Comparison of ENCODE assay signal across 1 cellular context in the genomic region with DNA sequence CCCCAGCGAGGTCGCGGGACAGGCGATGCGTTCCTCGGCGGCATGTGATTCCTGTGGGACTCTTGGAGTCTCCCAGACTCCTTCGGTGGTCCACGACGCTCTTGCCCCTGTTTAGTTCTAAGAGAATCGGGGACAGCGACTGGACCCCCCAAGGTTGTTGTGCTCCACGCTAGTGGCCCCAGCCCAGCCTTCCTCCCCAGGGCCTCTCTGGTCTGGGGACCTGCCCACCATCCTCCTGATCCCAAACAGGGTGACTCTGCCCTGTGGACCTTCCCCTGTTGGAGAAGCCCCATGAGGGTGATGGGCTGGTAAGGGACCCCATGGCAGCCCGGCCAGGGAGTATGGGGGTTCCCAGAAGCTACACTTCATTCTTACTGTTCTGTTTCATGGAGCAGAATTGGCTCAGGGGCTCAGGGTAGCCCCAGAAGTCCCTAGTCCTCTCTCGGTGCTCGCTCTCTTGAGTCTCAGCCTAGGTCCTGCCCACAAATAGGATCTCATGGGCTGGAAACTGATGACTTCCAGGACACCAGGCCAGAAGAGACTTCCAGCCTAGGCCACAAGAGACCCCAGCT.
TF ChIP-seq lines count a peak whose summit lies in the region.

No MANE protein-coding gene starts in this region.

TF ChIP-seq in SK-N-SH, 30 proteins besides CTCF, POLR2A, EP300 and RAD21 (continued from another document):
- TF ChIP-seq USF1 (IDR thresholded peaks at IDR 0.05; ENCODE audit: borderline replicate concordance, low read depth), result no peak
- no peak for TF ChIP-seq GABPA (IDR thresholded peaks at IDR 0.05; ENCODE audit: low read depth)
- TF ChIP-seq TCF12 (IDR thresholded peaks at IDR 0.05), result no peak
- TF ChIP-seq NFIC (IDR thresholded peaks at IDR 0.05; ENCODE audit: borderline replicate concordance), result no peak
- no peak for TF ChIP-seq MXI1 (IDR thresholded peaks at IDR 0.05; ENCODE audit: low read depth, low read length)
- no peak for TF ChIP-seq RXRA (IDR thresholded peaks at IDR 0.05; ENCODE audit: borderline replicate concordance, low read depth)
- TF ChIP-seq ELF1 (IDR thresholded peaks at IDR 0.05), result no peak
- TF ChIP-seq, protein P1, sequence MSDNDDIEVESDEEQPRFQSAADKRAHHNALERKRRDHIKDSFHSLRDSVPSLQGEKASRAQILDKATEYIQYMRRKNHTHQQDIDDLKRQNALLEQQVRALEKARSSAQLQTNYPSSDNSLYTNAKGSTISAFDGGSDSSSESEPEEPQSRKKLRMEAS (IDR thresholded peaks at IDR 0.05; ENCODE audit: low read depth), result no peak
- no peak for TF ChIP-seq FOXM1 (IDR thresholded peaks at IDR 0.05; ENCODE audit: low read depth)
- no peak for TF ChIP-seq FOSL2 (IDR thresholded peaks at IDR 0.05; ENCODE audit: borderline replicate concordance, low read depth)
- TF ChIP-seq MEF2A (IDR thresholded peaks at IDR 0.05; ENCODE audit: borderline replicate concordance, low read depth), result no peak
- no peak for TF ChIP-seq EZH2phosphoT487 (IDR thresholded peaks at IDR 0.05; ENCODE audit: borderline replicate concordance, low read depth)
- no peak for TF ChIP-seq CHD2 (IDR thresholded peaks at IDR 0.05; ENCODE audit: low read length, partially characterized antibody)
- TF ChIP-seq, protein P2, sequence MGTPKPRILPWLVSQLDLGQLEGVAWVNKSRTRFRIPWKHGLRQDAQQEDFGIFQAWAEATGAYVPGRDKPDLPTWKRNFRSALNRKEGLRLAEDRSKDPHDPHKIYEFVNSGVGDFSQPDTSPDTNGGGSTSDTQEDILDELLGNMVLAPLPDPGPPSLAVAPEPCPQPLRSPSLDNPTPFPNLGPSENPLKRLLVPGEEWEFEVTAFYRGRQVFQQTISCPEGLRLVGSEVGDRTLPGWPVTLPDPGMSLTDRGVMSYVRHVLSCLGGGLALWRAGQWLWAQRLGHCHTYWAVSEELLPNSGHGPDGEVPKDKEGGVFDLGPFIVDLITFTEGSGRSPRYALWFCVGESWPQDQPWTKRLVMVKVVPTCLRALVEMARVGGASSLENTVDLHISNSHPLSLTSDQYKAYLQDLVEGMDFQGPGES (IDR thresholded peaks at IDR 0.05; ENCODE audit: low read depth, low read length), result no peak
- TF ChIP-seq TEAD4 (IDR thresholded peaks at IDR 0.05; ENCODE audit: borderline replicate concordance, insufficient read depth), result no peak
- TF ChIP-seq GATA2 (CRISPR knock-in tag; IDR thresholded peaks at IDR 0.05), result no peak
